ENCODE assay signal across 7 cellular contexts in the genomic region with DNA sequence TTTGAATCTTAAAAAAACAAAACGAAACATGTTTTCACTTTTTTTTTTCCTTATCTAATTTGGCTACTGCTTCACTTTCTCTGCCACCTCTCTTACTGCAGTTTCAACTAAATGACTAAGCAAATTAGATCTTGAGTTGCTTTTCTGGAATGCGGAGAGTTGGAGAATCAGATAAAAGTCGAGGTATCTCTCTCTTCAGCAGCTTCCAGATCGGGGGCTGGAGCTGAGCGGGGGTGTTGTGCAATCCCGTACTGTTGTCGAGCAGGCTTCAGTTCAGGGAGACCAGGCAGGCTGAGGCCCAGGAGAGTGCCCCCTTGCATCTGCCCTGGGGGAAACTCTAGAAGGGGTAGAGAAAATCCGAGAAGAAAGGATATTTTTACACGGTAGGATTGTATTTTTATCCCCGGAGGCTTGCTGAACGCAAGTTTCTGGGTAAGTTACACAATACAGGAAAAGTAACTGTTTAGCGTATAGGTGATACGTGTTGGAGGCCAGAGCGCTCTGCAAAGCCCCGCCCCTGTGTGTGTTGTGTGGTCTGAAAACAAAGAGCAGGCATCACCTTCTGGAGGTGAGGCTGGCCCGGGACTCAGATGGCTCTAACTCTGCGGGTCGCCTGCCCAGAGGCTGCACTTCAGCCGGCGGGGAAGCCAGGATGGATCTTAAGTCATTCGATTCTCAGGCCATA.
DNase-seq lines count a peak whose midpoint lies in the region; ATAC-seq, FAIRE-seq and TF ChIP-seq lines count a peak whose summit lies in the region.

No MANE protein-coding gene starts in this region.

- peak; percentile 36 for FAIRE-seq in HTR-8/SVneo (lab: Jason Lieb, UNC)

- peak overlapping the region; percentile 79 for H3K27ac ChIP-seq in epithelial cell of prostate

- ATAC-seq in omental fat pad (ENCODE audit: low FRiP score): peak; percentile 77
- no peak for ATAC-seq in GM21390 (IDR thresholded peaks at IDR 0.05; ENCODE audit: unreplicated experiment)
- ATAC-seq in GM19351 (IDR thresholded peaks at IDR 0.05; ENCODE audit: unreplicated experiment): no peak

- no peak for TF ChIP-seq CTCF in omental fat pad (IDR thresholded peaks at IDR 0.05)

- peak; percentile 72 for DNase-seq in HTR-8/SVneo (ENCODE audit: insufficient read length, low spot score)
- peak; percentile 51 to 61 for DNase-seq in activated CD4-positive, alpha-beta T cell treated with anti-CD3 and anti-CD28 coated beads, Interleukin-2, amount 50 U/mL, for 48 hours
- DNase-seq in epithelial cell of prostate (ENCODE audit: low read depth, low spot score): peak; percentile 60
- no peak for DNase-seq in omental fat pad (ENCODE audit: low spot score)
- DNase-seq in NCI-H187 (lab: John Stamatoyannopoulos, UW): no peak

Comparison
In these comparisons a context has a peak if more than half of its experiments do, and no peak if none do; other contexts are left out.
1. DNase-seq: peak in HTR-8/SVneo (single experiment), activated CD4-positive, alpha-beta T cell treated with anti-CD3 and anti-CD28 coated beads, Interleukin-2, amount 50 U/mL, for 48 hours (2 of 2) and epithelial cell of prostate (single experiment); none in omental fat pad (single experiment) and NCI-H187 (0 of 2).